ENCODE assay signal across 1 cellular context in the genomic region with DNA sequence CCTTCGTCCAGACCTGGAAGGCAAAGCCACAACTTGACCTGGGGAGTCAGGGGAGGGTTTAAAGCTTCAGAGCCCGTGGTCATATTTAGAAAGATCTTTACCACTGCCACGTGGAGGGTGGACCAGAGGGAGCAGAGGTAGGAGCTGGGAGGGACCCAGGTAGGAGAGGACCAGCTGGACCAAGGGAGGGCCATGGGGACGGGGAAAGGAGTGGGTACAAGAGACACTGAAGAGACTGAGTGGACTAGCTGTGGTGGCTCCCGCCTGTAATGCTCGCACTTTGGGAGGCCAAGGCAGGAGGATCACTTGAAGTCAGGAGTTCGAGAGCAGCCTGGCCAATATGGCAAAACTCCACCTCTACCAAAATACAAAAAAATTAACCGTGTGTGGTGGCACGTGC. TPM values are rescaled to one million over a fixed set of nuclear protein-coding genes. Genes with fewer than 3 reads are reported as not detected.
"Had no signal": no experiment of that assay in that cellular context is flagged by ENCODE, and none has a peak within 500 bp of the region (broad histone marks: within the 10 kb centered on the region; RNA-seq: fewer than 3 reads in every experiment).

No MANE protein-coding gene starts in this region.

RNA-seq across cellular contexts. Expression of a gene that starts 49.7 kb away (rescaled TPM):
- polyA plus RNA-seq: cardiac muscle cell had no signal
